Comparison of ENCODE assay signal across 18 cellular contexts in genomic region chr1:205416326-205416725, GRCh38. TPM values are rescaled to one million over a fixed set of nuclear protein-coding genes. Genes with fewer than 3 reads are reported as not detected.
"Had no signal": no experiment of that assay in that cellular context is flagged by ENCODE, and none has a peak within 500 bp of the region (broad histone marks: within the 10 kb centered on the region; RNA-seq: fewer than 3 reads in every experiment).

No MANE protein-coding gene starts in this region.

- H3K4me1 Mint-ChIP-seq: activated CD4-positive, alpha-beta T cell treated with anti-CD3 and anti-CD28 coated beads for 36 hours; activated CD8-positive, alpha-beta memory T cell treated with anti-CD3 and anti-CD28 coated beads, Interleukin-2, amount 10 ng/mL, durations not matched to agents 7 days and 5 days; activated naive CD4-positive, alpha-beta T cell treated with anti-CD3 and anti-CD28 coated beads, Interleukin-2, amount 10 ng/mL, durations not matched to agents 7 days and 5 days; immature natural killer cell; stimulated activated effector memory CD8-positive, alpha-beta T cell treated with anti-CD3 and anti-CD28 coated beads, Interleukin-12 subunit alpha, Interleukin-12 subunit beta, amount 100 ng/mL, for 72 hours had no signal

- H2AFZ ChIP-seq: parathyroid adenoma had no signal

- DNase-seq: activated CD4-positive, alpha-beta memory T cell treated with anti-CD3 and anti-CD28 coated beads for 36 hours; activated CD4-positive, alpha-beta T cell treated with anti-CD3 and anti-CD28 coated beads for 36 hours; activated CD8-positive, alpha-beta memory T cell treated with anti-CD3 and anti-CD28 coated beads, Interleukin-2, amount 10 ng/mL, durations not matched to agents 7 days and 5 days; activated naive CD4-positive, alpha-beta T cell treated with anti-CD3 and anti-CD28 coated beads, Interleukin-2, amount 10 ng/mL, durations not matched to agents 7 days and 5 days; activated T-cell treated with anti-CD3 and anti-CD28 coated beads, Interleukin-2, amount 50 U/mL, for 1 hour; central memory CD4-positive, alpha-beta T cell; colonic mucosa; immature natural killer cell; left cardiac atrium; T-helper 2 cell; thyroid gland had no signal

- H3K79me2 ChIP-seq: parathyroid adenoma had no signal

- H3K27ac ChIP-seq: colonic mucosa, parathyroid adenoma, thyroid gland had no signal

- H3K9me3 ChIP-seq: colonic mucosa, thyroid gland had no signal

- ATAC-seq: activated CD4-positive, alpha-beta T cell treated with anti-CD3 and anti-CD28 coated beads for 36 hours; activated CD8-positive, alpha-beta memory T cell treated with anti-CD3 and anti-CD28 coated beads, Interleukin-2, amount 10 ng/mL, durations not matched to agents 7 days and 5 days; esophagus mucosa; stimulated activated effector memory CD8-positive, alpha-beta T cell treated with anti-CD3 and anti-CD28 coated beads, Interleukin-12 subunit alpha, Interleukin-12 subunit beta, amount 100 ng/mL, for 72 hours had no signal

- H3K4me1 ChIP-seq: colonic mucosa, parathyroid adenoma had no signal

- H3K4me3 Mint-ChIP-seq: activated CD4-positive, alpha-beta memory T cell treated with anti-CD3 and anti-CD28 coated beads for 36 hours; activated CD4-positive, alpha-beta T cell treated with anti-CD3 and anti-CD28 coated beads for 36 hours; activated CD8-positive, alpha-beta memory T cell treated with anti-CD3 and anti-CD28 coated beads, Interleukin-2, amount 10 ng/mL, durations not matched to agents 7 days and 5 days; activated naive CD4-positive, alpha-beta T cell treated with anti-CD3 and anti-CD28 coated beads, Interleukin-2, amount 10 ng/mL, durations not matched to agents 7 days and 5 days; immature natural killer cell; stimulated activated effector memory CD8-positive, alpha-beta T cell treated with anti-CD3 and anti-CD28 coated beads, Interleukin-12 subunit alpha, Interleukin-12 subunit beta, amount 100 ng/mL, for 72 hours had no signal

- H3K36me3 ChIP-seq: colonic mucosa, thyroid gland had no signal

- H3K4me3 ChIP-seq: colonic mucosa, thyroid gland had no signal

- H3K27me3 ChIP-seq: colonic mucosa, thyroid gland had no signal

- H3K36me3 Mint-ChIP-seq: activated CD4-positive, alpha-beta memory T cell treated with anti-CD3 and anti-CD28 coated beads for 36 hours; activated CD8-positive, alpha-beta memory T cell treated with anti-CD3 and anti-CD28 coated beads, Interleukin-2, amount 10 ng/mL, durations not matched to agents 7 days and 5 days; activated naive CD4-positive, alpha-beta T cell treated with anti-CD3 and anti-CD28 coated beads, Interleukin-2, amount 10 ng/mL, durations not matched to agents 7 days and 5 days; immature natural killer cell; stimulated activated effector memory CD8-positive, alpha-beta T cell treated with anti-CD3 and anti-CD28 coated beads, Interleukin-12 subunit alpha, Interleukin-12 subunit beta, amount 100 ng/mL, for 72 hours had no signal

- H3K9ac ChIP-seq: parathyroid adenoma had no signal

- H3K27ac Mint-ChIP-seq: activated CD4-positive, alpha-beta memory T cell treated with anti-CD3 and anti-CD28 coated beads for 36 hours; activated CD4-positive, alpha-beta T cell treated with anti-CD3 and anti-CD28 coated beads for 36 hours; activated CD8-positive, alpha-beta memory T cell treated with anti-CD3 and anti-CD28 coated beads, Interleukin-2, amount 10 ng/mL, durations not matched to agents 7 days and 5 days; activated naive CD4-positive, alpha-beta T cell treated with anti-CD3 and anti-CD28 coated beads, Interleukin-2, amount 10 ng/mL, durations not matched to agents 7 days and 5 days; activated T-helper 2 cell treated with anti-CD3 and anti-CD28 coated beads, Interferon-gamma antibody, Interleukin-2, Interleukin-4, amounts not matched to agents 10 μg/mL and 5 μg/mL and 100 μg/mL, durations not matched to agents 14 hours and 24 hours and 36 hours; immature natural killer cell; stimulated activated effector memory CD8-positive, alpha-beta T cell treated with anti-CD3 and anti-CD28 coated beads, Interleukin-12 subunit alpha, Interleukin-12 subunit beta, amount 100 ng/mL, for 72 hours had no signal

- FAIRE-seq: urothelium cell line had no signal

- H3K9me3 Mint-ChIP-seq: activated CD4-positive, alpha-beta memory T cell treated with anti-CD3 and anti-CD28 coated beads for 36 hours; activated naive CD4-positive, alpha-beta T cell treated with anti-CD3 and anti-CD28 coated beads, Interleukin-2, amount 10 ng/mL, durations not matched to agents 7 days and 5 days; activated T-helper 2 cell treated with anti-CD3 and anti-CD28 coated beads, Interferon-gamma antibody, Interleukin-2, Interleukin-4, amounts not matched to agents 10 μg/mL and 5 μg/mL and 100 μg/mL, durations not matched to agents 14 hours and 24 hours and 36 hours; immature natural killer cell; stimulated activated effector memory CD8-positive, alpha-beta T cell treated with anti-CD3 and anti-CD28 coated beads, Interleukin-12 subunit alpha, Interleukin-12 subunit beta, amount 100 ng/mL, for 72 hours had no signal

RNA-seq across cellular contexts. Expression of gene LEMD1, which starts 5.5 kb away (rescaled TPM):
- total RNA-seq: activated T-helper 2 cell treated with anti-CD3 and anti-CD28 coated beads, Interferon-gamma antibody, Interleukin-2, Interleukin-4, amounts not matched to agents 10 μg/mL and 5 μg/mL and 100 μg/mL, durations not matched to agents 14 hours and 24 hours and 36 hours; fibroblast of villous mesenchyme; left cardiac atrium; lung microvascular endothelial cell had no signal
- polyA plus RNA-seq: immature natural killer cell had no signal

RNA-seq across cellular contexts. Expression of gene BLACAT1, which starts 39.5 kb away (rescaled TPM):
- total RNA-seq: activated T-helper 2 cell treated with anti-CD3 and anti-CD28 coated beads, Interferon-gamma antibody, Interleukin-2, Interleukin-4, amounts not matched to agents 10 μg/mL and 5 μg/mL and 100 μg/mL, durations not matched to agents 14 hours and 24 hours and 36 hours; fibroblast of villous mesenchyme; lung microvascular endothelial cell had no signal
- polyA plus RNA-seq: immature natural killer cell had no signal

RNA-seq across cellular contexts. Expression of gene KLHDC8A, which starts 59.6 kb away (rescaled TPM):
- total RNA-seq: activated CD4-positive, alpha-beta memory T cell treated with anti-CD3 and anti-CD28 coated beads for 36 hours; activated CD4-positive, alpha-beta T cell treated with anti-CD3 and anti-CD28 coated beads for 36 hours; activated CD8-positive, alpha-beta memory T cell treated with anti-CD3 and anti-CD28 coated beads, Interleukin-2, amount 10 ng/mL, durations not matched to agents 7 days and 5 days; activated T-helper 2 cell treated with anti-CD3 and anti-CD28 coated beads, Interferon-gamma antibody, Interleukin-2, Interleukin-4, amounts not matched to agents 10 μg/mL and 5 μg/mL and 100 μg/mL, durations not matched to agents 14 hours and 24 hours and 36 hours; fibroblast of villous mesenchyme; lung microvascular endothelial cell had no signal
- polyA plus RNA-seq: immature natural killer cell had no signal
